Comparison of ENCODE assay signal across 32 cellular contexts in genomic region chr2:22850310-22850709, GRCh38.
"Had no signal": no experiment of that assay in that cellular context is flagged by ENCODE, and none has a peak within 500 bp of the region (broad histone marks: within the 10 kb centered on the region; RNA-seq: fewer than 3 reads in every experiment).

No MANE protein-coding gene starts in this region.

- DNase-seq: Karpas-422, Kasumi-1, MG63, MM.1S, MV-4-11, NCI-H1048, NCI-H1092, NCI-H1092 treated with DMSO at 0.1 percent for 48 hours, NCI-H1105, NCI-H1417, NCI-H1417 treated with DMSO at 0.1 percent for 48 hours, NCI-H1436, NCI-H1436 treated with DMSO at 0.1 percent for 48 hours, NCI-H146, NCI-H1694, NCI-H1694 treated with DMSO at 0.1 percent for 48 hours, NCI-H187, NCI-H187 treated with DMSO at 0.1 percent for 48 hours, NCI-H1930, NCI-H2029, NCI-H2029 treated with DMSO at 0.1 percent for 48 hours, NCI-H2081, NCI-H2081 treated with DMSO at 0.1 percent for 48 hours, NCI-H2107, NCI-H2171, NCI-H2171 treated with DMSO at 0.1 percent for 48 hours, NCI-H2227 treated with DMSO at 0.1 percent for 48 hours, NCI-H226, NCI-H345, NCI-H446, NCI-H446 treated with DMSO at 0.1 percent for 48 hours, NCI-H510A had no signal

- H3K27me3 ChIP-seq: MG63 had no signal

- H3K9me3 ChIP-seq: MG63 had no signal

- H3K36me3 ChIP-seq: MG63 had no signal

- H3K4me3 ChIP-seq: MG63 had no signal
